17 cellular contexts compared by ENCODE assay signal in the genomic region with DNA sequence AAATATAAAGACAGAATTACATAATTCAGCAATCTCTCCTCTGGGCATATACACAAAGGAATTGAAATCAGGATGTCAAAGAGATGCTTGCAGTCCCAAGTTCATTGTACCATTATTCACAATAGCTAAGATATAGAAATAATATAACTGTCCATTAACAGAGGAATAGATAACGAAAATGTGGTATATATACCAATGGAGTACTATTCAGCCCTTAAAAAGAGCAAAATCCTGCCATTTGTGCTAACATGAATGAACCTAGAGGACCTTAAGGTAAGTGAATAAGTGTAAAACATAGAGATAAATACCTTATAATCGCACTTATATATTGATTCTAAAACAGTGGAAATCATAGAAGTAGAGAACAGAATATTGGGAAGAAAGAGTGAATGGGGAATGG.
"Had no signal": no experiment of that assay in that cellular context is flagged by ENCODE, and none has a peak within 500 bp of the region (broad histone marks: within the 10 kb centered on the region; RNA-seq: fewer than 3 reads in every experiment).

No MANE protein-coding gene starts in this region.

- ATAC-seq: foreskin keratinocyte, left cardiac atrium, lower lobe of right lung, right cardiac atrium, T-cell had no signal

- H3K4me3 ChIP-seq: dorsolateral prefrontal cortex, lower lobe of right lung, smooth muscle cell, uterus had no signal

- H3K27me3 Mint-ChIP-seq: activated naive CD4-positive, alpha-beta T cell treated with anti-CD3 and anti-CD28 coated beads, Interleukin-2, amount 50 U/mL, for 24 hours; T-cell had no signal

- H3K4me2 ChIP-seq: smooth muscle cell had no signal

- H3K9me3 ChIP-seq: lower lobe of right lung, uterus had no signal

- H3K4me3 Mint-ChIP-seq: T-cell had no signal

- H3K27me3 ChIP-seq: brain microvascular endothelial cell, foreskin keratinocyte, uterus had no signal

- H3K27ac Mint-ChIP-seq: progenitor cell of endocrine pancreas had no signal

- DNase-seq: activated CD4-positive, alpha-beta T cell treated with anti-CD3 and anti-CD28 coated beads, Interleukin-2, amount 50 U/mL, for 4 hours; activated CD4-positive, CD25-positive, alpha-beta regulatory T cell; activated effector memory CD4-positive, alpha-beta T cell treated with Interleukin-2 at 50 U/mL for 16 hours; brain microvascular endothelial cell; dorsolateral prefrontal cortex; foreskin keratinocyte; left cardiac atrium; lower lobe of right lung; midbrain; nucleus accumbens; right cardiac atrium; stimulated activated CD4-positive, alpha-beta T cell treated with anti-CD3 and anti-CD28 coated beads, Interleukin-1b, Interleukin-23, amount 100 ng/mL, for 48 hours; T-cell; uterus had no signal

- H3K9me3 Mint-ChIP-seq: T-cell had no signal

- H3K27ac ChIP-seq: brain microvascular endothelial cell, dorsolateral prefrontal cortex, foreskin keratinocyte, lower lobe of right lung, uterus had no signal

- H3K36me3 ChIP-seq: brain microvascular endothelial cell, lower lobe of right lung, uterus had no signal

- H3K4me1 ChIP-seq: foreskin keratinocyte, uterus had no signal
